Comparison of ENCODE assay signal across 14 cellular contexts in the genomic region with DNA sequence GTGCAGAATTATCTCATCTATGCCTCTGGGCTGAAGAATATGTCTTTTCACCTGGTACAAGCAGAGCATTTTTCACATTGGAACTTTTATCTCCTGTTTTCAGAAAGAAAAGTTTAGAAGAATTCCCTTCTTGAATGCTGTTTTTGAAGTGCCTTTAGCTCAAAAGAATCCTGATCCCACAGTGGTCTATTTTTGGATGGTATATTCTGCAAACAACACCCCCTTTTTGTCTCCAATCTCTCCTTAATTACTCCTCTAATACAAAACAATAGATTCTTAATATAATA. TPM values are rescaled to one million over a fixed set of nuclear protein-coding genes. Genes with fewer than 3 reads are reported as not detected.
DNase-seq lines count a peak whose midpoint lies in the region; ATAC-seq, FAIRE-seq and TF ChIP-seq lines count a peak whose summit lies in the region.
"Had no signal": no experiment of that assay in that cellular context is flagged by ENCODE, and none has a peak within 500 bp of the region (broad histone marks: within the 10 kb centered on the region; RNA-seq: fewer than 3 reads in every experiment).

No MANE protein-coding gene starts in this region.

- no peaks in the 10 kb centered on the region for H3K36me3 ChIP-seq in SK-N-SH (replicated peaks in 1 of 2; ENCODE audit: control insufficient read depth in 1 of 2, insufficient read depth in 2 of 2, low read length in 1 of 2)
- H3K36me3 ChIP-seq in HUES64 (ENCODE audit: insufficient read depth, low read length): no peaks in the 10 kb centered on the region
- H3K36me3 ChIP-seq: suprapubic skin had no signal

- ATAC-seq in SK-N-SH treated with all-trans-retinoic acid at 6 μM for 48 hours (no peak), WTC11 (no peak), GM18505 (IDR thresholded peaks at IDR 0.05; ENCODE audit: unreplicated experiment) (no peak)

- H3K27me3 Mint-ChIP-seq in WTC11 (ENCODE audit: low read depth) (no peaks in the 10 kb centered on the region), nephron (ENCODE audit: low read depth) (no peaks in the 10 kb centered on the region)

- no peak for TF ChIP-seq POLR2A in H54 (IDR thresholded peaks at IDR 0.05; ENCODE audit: low read depth, low read length)
- no peak for TF ChIP-seq POLR2A in GM18505 (IDR thresholded peaks at IDR 0.05; ENCODE audit: borderline replicate concordance, extremely low read depth, insufficient read depth, insufficient read length)

- TF ChIP-seq EP300 in SK-N-SH (IDR thresholded peaks at IDR 0.05; ENCODE audit: borderline replicate concordance in 1 of 2, low read depth in 1 of 2, low read length in 1 of 2): no peak

- H3K9ac ChIP-seq in SK-N-SH (peak overlapping the region; percentile 21; the same call in 1 of the 2 replicates), HUES64 (ENCODE audit: low read depth, low read length) (peak overlapping the region; percentile 98; the same call in 1 of the 2 replicates)

- TF ChIP-seq CTCF in SK-N-SH (IDR thresholded peaks at IDR 0.05): no peak
- no peak for TF ChIP-seq CTCF in WTC11 (IDR thresholded peaks at IDR 0.05)
- no peak for TF ChIP-seq CTCF in nephron (IDR thresholded peaks at IDR 0.05; ENCODE audit: unreplicated experiment in 3 of 3)

- H3K4me1 Mint-ChIP-seq in WTC11: peaks cover 54% of the 10 kb centered on the region
- H3K4me1 Mint-ChIP-seq in nephron: peaks cover 63% of the 10 kb centered on the region

- no peaks in the 10 kb centered on the region for H4K20me1 ChIP-seq in SK-N-SH (ENCODE audit: insufficient read depth)

- no peaks in the 10 kb centered on the region for H3K9me2 ChIP-seq in SK-N-SH

- POLR2A ChIA-PET in SK-N-SH (lab: Yijun Ruan, JAX) (interaction anchor here (4.8 to 7.1 kb wide), 3 partner anchors 8 to 159 kb away, joined by 16 to 166 read pairs (median 114); a partner anchor contains a TSS), WTC11 (lab: Charles Lee) (interaction anchor here (0.7 to 11.6 kb wide), 20 partner anchors 10 to 1864 kb away, joined by 3 to 365 read pairs (median 15); a partner anchor contains a TSS)

- peaks cover 15 to 24% of the 10 kb centered on the region in 2 experiments; a peak in 3 of 4 replicates for H3K4me1 ChIP-seq in SK-N-SH (ENCODE audit: control insufficient read depth in 1 of 2, insufficient read depth in 2 of 2, low read depth in 1 of 2, low read length in 1 of 2)
- peaks cover 52% of the 10 kb centered on the region for H3K4me1 ChIP-seq in HUES64 (ENCODE audit: insufficient read depth, low read length)

- no peak for DNase-seq in SK-N-SH
- DNase-seq in WTC11 (ENCODE audit: low spot score): no peak
- no peak for DNase-seq in SIG-M5 treated with dmso at 0.1 percent for 504 hours (lab: John Stamatoyannopoulos, UW; ENCODE audit: unreplicated experiment)
- DNase-seq in H54 (ENCODE audit: insufficient read length, low spot score): no peak
- DNase-seq: activated T-cell treated with anti-CD3 and anti-CD28 coated beads, Interleukin-2, amount 50 U/mL, for 48 hours; aorta; NCI-H187 treated with DMSO at 0.1 percent for 48 hours; SHP77 treated with DMSO at 0.1 percent for 48 hours; stimulated activated CD4-positive, alpha-beta T cell treated with anti-CD3 and anti-CD28 coated beads, Interleukin-12 subunit alpha, Interleukin-12 subunit beta, amount 100 ng/mL, for 4 hours had no signal

- H2AFZ ChIP-seq in SK-N-SH (ENCODE audit: low read depth): peak overlapping the region; percentile 12; the same call in 1 of the 2 replicates

- H3K4me2 ChIP-seq in SK-N-SH: no peak overlapping the region; the same call in 1 of the 2 replicates

- peaks cover 67% of the 10 kb centered on the region for H3F3A ChIP-seq in SK-N-SH (replicated peaks; ENCODE audit: insufficient read depth)

- H3K36me3 Mint-ChIP-seq in WTC11: peaks cover 5% of the 10 kb centered on the region
- H3K36me3 Mint-ChIP-seq in nephron (ENCODE audit: low read depth): no peaks in the 10 kb centered on the region

- TF ChIP-seq RAD21 in SK-N-SH (IDR thresholded peaks at IDR 0.05; ENCODE audit: low read length): no peak

- CTCF ChIA-PET in SK-N-SH (lab: Yijun Ruan, JAX): interaction anchor here (3.5 kb wide), 1 partner anchor 14 kb away, joined by 18 read pairs; a partner anchor contains a TSS
- CTCF ChIA-PET in WTC11 (lab: Charles Lee): no interaction called here

- no peak for FAIRE-seq in H54 (lab: Jason Lieb, UNC)

- no peaks in the 10 kb centered on the region for H3K79me2 ChIP-seq in SK-N-SH (ENCODE audit: insufficient read depth)

- H3K4me3 Mint-ChIP-seq in WTC11 (peak overlapping the region; percentile 91; the same call in 1 of the 2 replicates), nephron (peak overlapping the region in 2 of 3 experiments; percentile 6 to 22)

- no peaks in the 10 kb centered on the region for H3K9me3 ChIP-seq in SK-N-SH
- no peaks in the 10 kb centered on the region for H3K9me3 ChIP-seq in HUES64 (ENCODE audit: insufficient read depth, low read depth, low read length)
- H3K9me3 ChIP-seq: suprapubic skin had no signal

- H3K4me3 ChIP-seq in SK-N-SH (ENCODE audit: low read depth in 2 of 2, low read length in 1 of 2) (peak overlapping the region in 1 of 2 experiments; percentile 23; a peak in 1 of 4 replicates), HUES64 (ENCODE audit: low read length) (peak overlapping the region; percentile 11; the same call in 1 of the 2 replicates)
- H3K4me3 ChIP-seq: suprapubic skin had no signal

- H3K9me3 Mint-ChIP-seq in WTC11 (no peaks in the 10 kb centered on the region), nephron (no peaks in the 10 kb centered on the region)

- H3K27ac Mint-ChIP-seq in WTC11 (peak overlapping the region; percentile 99), nephron (peak overlapping the region; percentile 92 to 97 (median 97))

- peak overlapping the region; percentile 92 to 99 for H3K27ac ChIP-seq in SK-N-SH (ENCODE audit: low read depth in 2 of 2, low read length in 1 of 2)
- peak overlapping the region; percentile 91 for H3K27ac ChIP-seq in HUES64 (ENCODE audit: low read depth, low read length)
- H3K27ac ChIP-seq: suprapubic skin had no signal

- H3K27me3 ChIP-seq in SK-N-SH (ENCODE audit: insufficient read depth) (no peaks in the 10 kb centered on the region), HUES64 (ENCODE audit: insufficient read depth, low read length) (no peaks in the 10 kb centered on the region)
- H3K27me3 ChIP-seq: suprapubic skin had no signal

TF ChIP-seq in SK-N-SH, 30 proteins besides CTCF, POLR2A, EP300 and RAD21 (continues in another document):
- TF ChIP-seq GABPA (IDR thresholded peaks at IDR 0.05; ENCODE audit: low read depth): no peak
- no peak for TF ChIP-seq SMC3 (IDR thresholded peaks at IDR 0.05; ENCODE audit: low read depth, low read length)
- TF ChIP-seq TEAD4 (IDR thresholded peaks at IDR 0.05; ENCODE audit: borderline replicate concordance, insufficient read depth): no peak
- TF ChIP-seq EZH2phosphoT487 (IDR thresholded peaks at IDR 0.05; ENCODE audit: borderline replicate concordance, low read depth): no peak
- TF ChIP-seq TAF1 (IDR thresholded peaks at IDR 0.05; ENCODE audit: borderline replicate concordance, low read depth, low read length): no peak
- no peak for TF ChIP-seq NRF1 (IDR thresholded peaks at IDR 0.05; ENCODE audit: low read depth, low read length)

TF ChIP-seq in SK-N-SH treated with all-trans-retinoic acid at 6 μM for 48 hours, 23 proteins besides CTCF, POLR2A, EP300 and RAD21 (continues in another document):
- no peak for TF ChIP-seq ZC3H10 (CRISPR knock-in tag; IDR thresholded peaks at IDR 0.05)
- no peak for TF ChIP-seq SNAI2 (CRISPR knock-in tag; IDR thresholded peaks at IDR 0.05)
- TF ChIP-seq ZFP30 (CRISPR knock-in tag; IDR thresholded peaks at IDR 0.05): no peak
- no peak for TF ChIP-seq CSDC2 (CRISPR knock-in tag; IDR thresholded peaks at IDR 0.05)
- TF ChIP-seq CREB5 (CRISPR knock-in tag; IDR thresholded peaks at IDR 0.05; ENCODE audit: low read depth): no peak
- TF ChIP-seq TOX (CRISPR knock-in tag; IDR thresholded peaks at IDR 0.05; ENCODE audit: borderline replicate concordance): no peak
- TF ChIP-seq ZNF565 (CRISPR knock-in tag; conservative IDR thresholded peaks at IDR 0.05; ENCODE audit: low read depth): no peak
- no peak for TF ChIP-seq GLIS3 (CRISPR knock-in tag; IDR thresholded peaks at IDR 0.05)

TF ChIP-seq in WTC11, 78 proteins besides CTCF, POLR2A, EP300 and RAD21 (continues in another document):
- no peak for TF ChIP-seq SOX15 (CRISPR knock-in tag; IDR thresholded peaks at IDR 0.05)
- no peak for TF ChIP-seq ESRRA (CRISPR knock-in tag; IDR thresholded peaks at IDR 0.05; ENCODE audit: borderline replicate concordance)
- TF ChIP-seq, protein P1, sequence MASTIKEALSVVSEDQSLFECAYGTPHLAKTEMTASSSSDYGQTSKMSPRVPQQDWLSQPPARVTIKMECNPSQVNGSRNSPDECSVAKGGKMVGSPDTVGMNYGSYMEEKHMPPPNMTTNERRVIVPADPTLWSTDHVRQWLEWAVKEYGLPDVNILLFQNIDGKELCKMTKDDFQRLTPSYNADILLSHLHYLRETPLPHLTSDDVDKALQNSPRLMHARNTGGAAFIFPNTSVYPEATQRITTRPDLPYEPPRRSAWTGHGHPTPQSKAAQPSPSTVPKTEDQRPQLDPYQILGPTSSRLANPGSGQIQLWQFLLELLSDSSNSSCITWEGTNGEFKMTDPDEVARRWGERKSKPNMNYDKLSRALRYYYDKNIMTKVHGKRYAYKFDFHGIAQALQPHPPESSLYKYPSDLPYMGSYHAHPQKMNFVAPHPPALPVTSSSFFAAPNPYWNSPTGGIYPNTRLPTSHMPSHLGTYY (CRISPR knock-in tag; IDR thresholded peaks at IDR 0.05): no peak
- TF ChIP-seq, protein P2, sequence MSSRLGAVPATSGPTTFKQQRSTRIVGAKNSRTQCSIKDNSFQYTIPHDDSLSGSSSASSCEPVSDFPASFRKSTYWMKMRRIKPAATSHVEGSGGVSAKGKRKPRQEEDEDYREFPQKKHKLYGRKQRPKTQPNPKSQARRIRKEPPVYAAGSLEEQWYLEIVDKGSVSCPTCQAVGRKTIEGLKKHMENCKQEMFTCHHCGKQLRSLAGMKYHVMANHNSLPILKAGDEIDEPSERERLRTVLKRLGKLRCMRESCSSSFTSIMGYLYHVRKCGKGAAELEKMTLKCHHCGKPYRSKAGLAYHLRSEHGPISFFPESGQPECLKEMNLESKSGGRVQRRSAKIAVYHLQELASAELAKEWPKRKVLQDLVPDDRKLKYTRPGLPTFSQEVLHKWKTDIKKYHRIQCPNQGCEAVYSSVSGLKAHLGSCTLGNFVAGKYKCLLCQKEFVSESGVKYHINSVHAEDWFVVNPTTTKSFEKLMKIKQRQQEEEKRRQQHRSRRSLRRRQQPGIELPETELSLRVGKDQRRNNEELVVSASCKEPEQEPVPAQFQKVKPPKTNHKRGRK (CRISPR knock-in tag; IDR thresholded peaks at IDR 0.05; ENCODE audit: borderline replicate concordance): no peak

RNA-seq across cellular contexts. Expression of gene HFE, which starts 57.7 kb away (rescaled TPM):
- polyA plus RNA-seq in SK-N-SH (2012; rRNA removed): not detected in 2 replicates
- polyA plus RNA-seq in SK-N-SH (2012; cell fraction: cytosol; rRNA removed): not detected in 2 replicates
- polyA plus RNA-seq in SK-N-SH (2012; cell fraction: nucleus; rRNA removed): not detected in 2 replicates
- polyA plus RNA-seq in HUES64 (2013, experiment 1 of 2): 0.35 TPM
- 1.0 TPM for polyA plus RNA-seq in HUES64 (2013, experiment 2 of 2)
- total RNA-seq in WTC11 (2021): 1.9 to 2.4 TPM (median 2.0 TPM) in 3 replicates
